ENCODE assay signal across 21 cellular contexts in the genomic region with DNA sequence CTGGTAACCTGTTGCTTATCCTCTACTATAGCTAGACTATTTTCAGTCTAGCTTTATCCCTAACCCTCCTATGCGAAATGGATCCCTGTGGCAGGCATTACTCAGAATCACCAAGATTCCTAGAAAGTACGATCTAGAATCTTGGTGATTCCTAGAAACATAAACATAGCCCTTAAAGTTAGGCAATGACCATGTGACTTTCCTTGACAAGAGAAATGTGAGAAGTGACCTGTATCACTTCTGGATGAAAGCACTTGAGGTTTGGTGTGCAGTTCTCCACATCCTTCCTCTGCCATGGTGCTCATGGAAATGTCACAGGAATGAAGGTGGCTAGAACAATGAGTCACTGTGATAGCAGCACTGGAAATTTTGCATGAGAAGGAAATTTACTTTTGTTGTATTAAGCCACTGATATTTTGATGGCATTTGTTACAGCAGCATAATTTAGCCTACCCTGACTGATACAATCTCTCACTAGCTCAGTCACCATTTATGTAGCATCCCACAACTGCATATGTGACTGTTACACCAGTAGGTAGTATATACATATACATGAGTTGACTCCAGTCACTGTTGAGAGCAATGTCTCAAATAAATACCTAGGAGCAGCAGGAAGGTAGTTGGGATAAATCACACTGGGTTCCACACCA.
DNase-seq lines count a peak whose midpoint lies in the region; ATAC-seq and TF ChIP-seq lines count a peak whose summit lies in the region.
"Had no signal": no experiment of that assay in that cellular context is flagged by ENCODE, and none has a peak within 500 bp of the region (broad histone marks: within the 10 kb centered on the region; RNA-seq: fewer than 3 reads in every experiment).

No MANE protein-coding gene starts in this region.

- H3K4me1 ChIP-seq in HEK293 (ENCODE audit: control insufficient read depth, insufficient read depth, low read length): no peaks in the 10 kb centered on the region
- H3K4me1 ChIP-seq in heart right ventricle: peaks cover 0 to 26% (median 12%) of the 10 kb centered on the region in 9 donors
- H3K4me1 ChIP-seq: Peyer's patch had no signal

- H3K36me3 Mint-ChIP-seq in activated naive CD8-positive, alpha-beta T cell treated with anti-CD3 and anti-CD28 coated beads for 36 hours: peaks cover 3% of the 10 kb centered on the region
- H3K36me3 Mint-ChIP-seq in T-helper 2 cell treated with Interferon-gamma antibody and Interleukin-4, amounts not matched to agents 5 μg/mL and 100 μg/mL, for 36 hours (ENCODE audit: low read depth): no peaks in the 10 kb centered on the region

- POLR2A ChIA-PET in HEK293 (lab: Yijun Ruan, JAX): interaction anchor here (0.6 kb wide), 1 partner anchor 9 kb away, joined by 3 read pairs; no protein-coding TSS in a partner anchor

- peaks cover 0 to 18% (median 0%) of the 10 kb centered on the region in 7 donors for H3K27me3 ChIP-seq in heart right ventricle
- H3K27me3 ChIP-seq: Peyer's patch had no signal

- no peak overlapping the region for H3K27ac ChIP-seq in HEK293 (ENCODE audit: extremely low read depth, low read depth, low read length)
- no peak overlapping the region for H3K27ac ChIP-seq in heart right ventricle
- H3K27ac ChIP-seq: BLaER1 treated with 17β-estradiol and CSF1 and Interleukin-3, amounts not matched to agents 10 nM and 100 nM; Peyer's patch had no signal

- no peak for ATAC-seq in heart right ventricle
- ATAC-seq: GM12878, GM23338, SK-N-SH treated with all-trans-retinoic acid at 6 μM for 48 hours had no signal

- TF ChIP-seq CTCF in HEK293 (tag by site-specific recombination; IDR thresholded peaks at IDR 0.05): no peak
- TF ChIP-seq CTCF in heart right ventricle (IDR thresholded peaks at IDR 0.05): no peak

- DNase-seq in M059J (ENCODE audit: low read depth) (peak; percentile 59), renal cortical epithelial cell (ENCODE audit: low read depth) (peak; percentile 42), SK-N-DZ (ENCODE audit: low spot score) (no peak), heart right ventricle (no peak)
- DNase-seq in activated naive CD8-positive, alpha-beta T cell treated with anti-CD3 and anti-CD28 coated beads for 36 hours: no peak
- no peak for DNase-seq in T-helper 2 cell treated with Interferon-gamma antibody and Interleukin-4, amounts not matched to agents 5 μg/mL and 100 μg/mL, for 36 hours (ENCODE audit: low spot score)
- DNase-seq: CD4-positive, alpha-beta T cell; COR-L47; GDM1; H9; HFFc6; IMR-90; NCI-H2081; NCI-H2227 treated with DMSO at 0.1 percent for 48 hours; NCI-H69; Peyer's patch had no signal

- H3K4me3 ChIP-seq in HEK293 (ENCODE audit: low read depth, low read length): no peak overlapping the region
- H3K4me3 ChIP-seq in heart right ventricle: no peak overlapping the region
- H3K4me3 ChIP-seq: BLaER1 treated with 17β-estradiol and CSF1 and Interleukin-3, amounts not matched to agents 10 nM and 100 nM; GM12878; GM23338; Peyer's patch had no signal

- H3K9me3 ChIP-seq in HEK293 (ENCODE audit: control insufficient read depth, insufficient read depth, low read depth, low read length): no peaks in the 10 kb centered on the region
- H3K9me3 ChIP-seq in heart right ventricle: peaks cover 0 to 5% (median 0%) of the 10 kb centered on the region in 11 donors
- H3K9me3 ChIP-seq: BLaER1 treated with 17β-estradiol and CSF1 and Interleukin-3, amounts not matched to agents 10 nM and 100 nM; Peyer's patch had no signal

- peaks cover 8% of the 10 kb centered on the region for H3K9me3 Mint-ChIP-seq in activated naive CD8-positive, alpha-beta T cell treated with anti-CD3 and anti-CD28 coated beads for 36 hours
- H3K9me3 Mint-ChIP-seq in T-helper 2 cell treated with Interferon-gamma antibody and Interleukin-4, amounts not matched to agents 5 μg/mL and 100 μg/mL, for 36 hours: no peaks in the 10 kb centered on the region
- H3K9me3 Mint-ChIP-seq: CD4-positive, alpha-beta T cell; GM23338; H9; HFFc6 had no signal

- intact Hi-C loops in heart right ventricle (cut with DNase I): loop anchor here in 2 of 10 donors (10.0 kb wide), 1 partner anchor 88 kb away; no protein-coding TSS in a partner anchor

- no peaks in the 10 kb centered on the region for H3K27me3 Mint-ChIP-seq in activated naive CD8-positive, alpha-beta T cell treated with anti-CD3 and anti-CD28 coated beads for 36 hours
- peaks cover 50% of the 10 kb centered on the region for H3K27me3 Mint-ChIP-seq in T-helper 2 cell treated with Interferon-gamma antibody and Interleukin-4, amounts not matched to agents 5 μg/mL and 100 μg/mL, for 36 hours (ENCODE audit: low read depth)

- H3K4me1 Mint-ChIP-seq in activated naive CD8-positive, alpha-beta T cell treated with anti-CD3 and anti-CD28 coated beads for 36 hours: peaks cover 20% of the 10 kb centered on the region
- H3K4me1 Mint-ChIP-seq in T-helper 2 cell treated with Interferon-gamma antibody and Interleukin-4, amounts not matched to agents 5 μg/mL and 100 μg/mL, for 36 hours (ENCODE audit: low read depth): peaks cover 6% of the 10 kb centered on the region

- H3K4me3 Mint-ChIP-seq in activated naive CD8-positive, alpha-beta T cell treated with anti-CD3 and anti-CD28 coated beads for 36 hours: no peak overlapping the region
- H3K4me3 Mint-ChIP-seq in T-helper 2 cell treated with Interferon-gamma antibody and Interleukin-4, amounts not matched to agents 5 μg/mL and 100 μg/mL, for 36 hours: no peak overlapping the region
- H3K4me3 Mint-ChIP-seq: CD4-positive, alpha-beta T cell; GM23338; H9; HFFc6 had no signal

- WGBS in heart right ventricle, 2 donors: 86 to 87% methylated on average over 2 of the region's 2 CpGs

- CTCF ChIA-PET in HEK293 (lab: Yijun Ruan, JAX): no interaction called here

- H3K27ac Mint-ChIP-seq in activated naive CD8-positive, alpha-beta T cell treated with anti-CD3 and anti-CD28 coated beads for 36 hours: peak overlapping the region; percentile 46
- H3K27ac Mint-ChIP-seq in T-helper 2 cell treated with Interferon-gamma antibody and Interleukin-4, amounts not matched to agents 5 μg/mL and 100 μg/mL, for 36 hours: no peak overlapping the region
- H3K27ac Mint-ChIP-seq: CD4-positive, alpha-beta T cell; GM23338; H9; HFFc6 had no signal

- no peaks in the 10 kb centered on the region for H3K36me3 ChIP-seq in HEK293 (ENCODE audit: control insufficient read depth in 2 of 2, insufficient read depth in 1 of 2, low read length in 2 of 2)
- no peaks in the 10 kb centered on the region for H3K36me3 ChIP-seq in heart right ventricle
- H3K36me3 ChIP-seq: BLaER1 treated with 17β-estradiol and CSF1 and Interleukin-3, amounts not matched to agents 10 nM and 100 nM; Peyer's patch had no signal

TF ChIP-seq in HEK293, 187 proteins besides CTCF, POLR2A, EP300 and RAD21:
- TF ChIP-seq BCL6B (tag by site-specific recombination; IDR thresholded peaks at IDR 0.05) (peak; percentile 78), ZNF488 (tag by site-specific recombination; IDR thresholded peaks at IDR 0.05) (no peak), ZNF596 (tag by site-specific recombination; IDR thresholded peaks at IDR 0.05) (no peak), ZNF10 (tag by site-specific recombination; IDR thresholded peaks at IDR 0.05) (no peak), REPIN1 (tag by site-specific recombination; IDR thresholded peaks at IDR 0.05; ENCODE audit: low read depth) (no peak), ZNF426 (tag by site-specific recombination; IDR thresholded peaks at IDR 0.05) (no peak), ZBTB8A (tag by site-specific recombination; IDR thresholded peaks at IDR 0.05) (no peak)

Comparison
In these comparisons a context has a peak if more than half of its experiments do, and no peak if none do; other contexts are left out.
1. DNase-seq: peak in M059J (single experiment) and renal cortical epithelial cell (single experiment); none in activated naive CD8-positive, alpha-beta T cell treated with anti-CD3 and anti-CD28 coated beads for 36 hours (single experiment), SK-N-DZ (single experiment), heart right ventricle (0 of 2) and T-helper 2 cell treated with Interferon-gamma antibody and Interleukin-4, amounts not matched to agents 5 μg/mL and 100 μg/mL, for 36 hours (single experiment).